In the genomic region with DNA sequence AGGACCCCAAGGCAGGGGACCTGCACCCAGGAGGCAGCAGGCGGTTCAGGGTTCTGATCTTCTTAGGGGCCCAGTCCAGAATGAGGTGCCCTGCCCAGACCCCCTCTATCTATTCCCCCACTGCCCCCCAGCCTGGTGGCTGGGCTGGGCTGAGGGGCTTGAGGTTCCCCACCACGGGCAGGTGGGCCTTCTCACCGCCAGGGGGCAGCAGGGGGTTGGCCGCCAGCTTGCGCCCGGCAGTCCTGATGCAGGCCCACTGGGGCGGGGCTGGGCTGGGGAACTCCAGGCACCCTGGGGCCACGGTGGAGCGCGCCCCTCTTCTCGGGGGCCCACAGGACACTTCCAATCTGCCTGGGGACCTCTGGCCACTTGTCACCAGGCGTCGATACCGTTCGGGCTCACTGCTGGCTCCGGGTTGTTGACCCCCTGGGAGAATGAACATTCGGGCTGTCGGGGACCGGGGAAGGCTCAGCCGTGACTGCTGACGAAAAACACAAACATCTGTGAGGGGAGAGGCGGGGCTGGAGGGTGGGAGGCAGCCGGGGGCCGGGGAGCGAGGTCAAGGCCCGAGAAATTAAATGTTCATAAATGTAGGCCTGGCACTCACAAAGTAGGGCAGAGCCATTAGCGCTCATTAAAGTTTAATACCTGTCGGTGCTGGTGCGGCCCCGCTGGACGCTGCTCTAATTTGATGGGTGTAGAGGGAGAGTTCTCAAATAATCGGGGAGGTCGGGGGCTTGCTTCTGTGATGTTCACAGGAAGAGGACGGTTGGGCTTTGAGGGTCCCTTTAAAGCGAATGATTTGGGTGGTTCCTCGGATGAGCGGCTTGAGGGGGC, we compare ENCODE assay signal across 1 cellular context.
TF ChIP-seq lines count a peak whose summit lies in the region.

No MANE protein-coding gene starts in this region.

TF ChIP-seq in K562, 482 proteins besides CTCF, POLR2A, EP300 and RAD21 (continued from another document and continues in another):
- TF ChIP-seq MBD2 (IDR thresholded peaks at IDR 0.05; ENCODE audit: borderline replicate concordance, low read depth) = no peak
- TF ChIP-seq ELF1 (tag; IDR thresholded peaks at IDR 0.05) = no peak
- TF ChIP-seq ILF3 (IDR thresholded peaks at IDR 0.05; ENCODE audit: borderline replicate concordance) = no peak
- peak; percentile 71; the same call in 1 of the 2 replicates for TF ChIP-seq MYNN (IDR thresholded peaks at IDR 0.05)
- TF ChIP-seq MYNN (CRISPR knock-in tag; IDR thresholded peaks at IDR 0.05) = no peak
- TF ChIP-seq, protein P1, sequence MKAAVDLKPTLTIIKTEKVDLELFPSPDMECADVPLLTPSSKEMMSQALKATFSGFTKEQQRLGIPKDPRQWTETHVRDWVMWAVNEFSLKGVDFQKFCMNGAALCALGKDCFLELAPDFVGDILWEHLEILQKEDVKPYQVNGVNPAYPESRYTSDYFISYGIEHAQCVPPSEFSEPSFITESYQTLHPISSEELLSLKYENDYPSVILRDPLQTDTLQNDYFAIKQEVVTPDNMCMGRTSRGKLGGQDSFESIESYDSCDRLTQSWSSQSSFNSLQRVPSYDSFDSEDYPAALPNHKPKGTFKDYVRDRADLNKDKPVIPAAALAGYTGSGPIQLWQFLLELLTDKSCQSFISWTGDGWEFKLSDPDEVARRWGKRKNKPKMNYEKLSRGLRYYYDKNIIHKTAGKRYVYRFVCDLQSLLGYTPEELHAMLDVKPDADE (conservative IDR thresholded peaks at IDR 0.05; ENCODE audit: control insufficient read depth, low read depth, low read length) = 0 out of 2 replicates have a peak, but pooled peaks have one; percentile 34
- no peak for TF ChIP-seq ZBTB1 (CRISPR knock-in tag; IDR thresholded peaks at IDR 0.05; ENCODE audit: borderline replicate concordance, low read depth)
- TF ChIP-seq, protein P2, sequence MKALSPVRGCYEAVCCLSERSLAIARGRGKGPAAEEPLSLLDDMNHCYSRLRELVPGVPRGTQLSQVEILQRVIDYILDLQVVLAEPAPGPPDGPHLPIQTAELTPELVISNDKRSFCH (CRISPR knock-in tag; IDR thresholded peaks at IDR 0.05) = no peak
- TF ChIP-seq, protein P2 (tag; IDR thresholded peaks at IDR 0.05) = no peak
- no peak for TF ChIP-seq NR2F6 (CRISPR knock-in tag; IDR thresholded peaks at IDR 0.05)
- TF ChIP-seq JUND (IDR thresholded peaks at IDR 0.05; ENCODE audit: borderline replicate concordance, low read depth, low read length) = peak; percentile 47; the same call in 1 of the 2 replicates
- no peak; the same call in 2 of the 3 replicates for TF ChIP-seq JUND (tag; IDR thresholded peaks at IDR 0.05; ENCODE audit: borderline replicate concordance, low read depth, low read length)
- no peak for TF ChIP-seq NCOA4 (IDR thresholded peaks at IDR 0.05; ENCODE audit: partially characterized antibody)
- TF ChIP-seq CHD1 (IDR thresholded peaks at IDR 0.05; ENCODE audit: low read length) = no peak
- TF ChIP-seq PHF8 (IDR thresholded peaks at IDR 0.05; ENCODE audit: borderline replicate concordance, low read length) = no peak
- TF ChIP-seq, protein P3, sequence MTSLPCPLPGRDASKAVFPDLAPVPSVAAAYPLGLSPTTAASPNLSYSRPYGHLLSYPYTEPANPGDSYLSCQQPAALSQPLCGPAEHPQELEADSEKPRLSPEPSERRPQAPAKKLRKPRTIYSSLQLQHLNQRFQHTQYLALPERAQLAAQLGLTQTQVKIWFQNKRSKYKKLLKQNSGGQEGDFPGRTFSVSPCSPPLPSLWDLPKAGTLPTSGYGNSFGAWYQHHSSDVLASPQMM (CRISPR knock-in tag; IDR thresholded peaks at IDR 0.05) = no peak
- TF ChIP-seq, protein P4, sequence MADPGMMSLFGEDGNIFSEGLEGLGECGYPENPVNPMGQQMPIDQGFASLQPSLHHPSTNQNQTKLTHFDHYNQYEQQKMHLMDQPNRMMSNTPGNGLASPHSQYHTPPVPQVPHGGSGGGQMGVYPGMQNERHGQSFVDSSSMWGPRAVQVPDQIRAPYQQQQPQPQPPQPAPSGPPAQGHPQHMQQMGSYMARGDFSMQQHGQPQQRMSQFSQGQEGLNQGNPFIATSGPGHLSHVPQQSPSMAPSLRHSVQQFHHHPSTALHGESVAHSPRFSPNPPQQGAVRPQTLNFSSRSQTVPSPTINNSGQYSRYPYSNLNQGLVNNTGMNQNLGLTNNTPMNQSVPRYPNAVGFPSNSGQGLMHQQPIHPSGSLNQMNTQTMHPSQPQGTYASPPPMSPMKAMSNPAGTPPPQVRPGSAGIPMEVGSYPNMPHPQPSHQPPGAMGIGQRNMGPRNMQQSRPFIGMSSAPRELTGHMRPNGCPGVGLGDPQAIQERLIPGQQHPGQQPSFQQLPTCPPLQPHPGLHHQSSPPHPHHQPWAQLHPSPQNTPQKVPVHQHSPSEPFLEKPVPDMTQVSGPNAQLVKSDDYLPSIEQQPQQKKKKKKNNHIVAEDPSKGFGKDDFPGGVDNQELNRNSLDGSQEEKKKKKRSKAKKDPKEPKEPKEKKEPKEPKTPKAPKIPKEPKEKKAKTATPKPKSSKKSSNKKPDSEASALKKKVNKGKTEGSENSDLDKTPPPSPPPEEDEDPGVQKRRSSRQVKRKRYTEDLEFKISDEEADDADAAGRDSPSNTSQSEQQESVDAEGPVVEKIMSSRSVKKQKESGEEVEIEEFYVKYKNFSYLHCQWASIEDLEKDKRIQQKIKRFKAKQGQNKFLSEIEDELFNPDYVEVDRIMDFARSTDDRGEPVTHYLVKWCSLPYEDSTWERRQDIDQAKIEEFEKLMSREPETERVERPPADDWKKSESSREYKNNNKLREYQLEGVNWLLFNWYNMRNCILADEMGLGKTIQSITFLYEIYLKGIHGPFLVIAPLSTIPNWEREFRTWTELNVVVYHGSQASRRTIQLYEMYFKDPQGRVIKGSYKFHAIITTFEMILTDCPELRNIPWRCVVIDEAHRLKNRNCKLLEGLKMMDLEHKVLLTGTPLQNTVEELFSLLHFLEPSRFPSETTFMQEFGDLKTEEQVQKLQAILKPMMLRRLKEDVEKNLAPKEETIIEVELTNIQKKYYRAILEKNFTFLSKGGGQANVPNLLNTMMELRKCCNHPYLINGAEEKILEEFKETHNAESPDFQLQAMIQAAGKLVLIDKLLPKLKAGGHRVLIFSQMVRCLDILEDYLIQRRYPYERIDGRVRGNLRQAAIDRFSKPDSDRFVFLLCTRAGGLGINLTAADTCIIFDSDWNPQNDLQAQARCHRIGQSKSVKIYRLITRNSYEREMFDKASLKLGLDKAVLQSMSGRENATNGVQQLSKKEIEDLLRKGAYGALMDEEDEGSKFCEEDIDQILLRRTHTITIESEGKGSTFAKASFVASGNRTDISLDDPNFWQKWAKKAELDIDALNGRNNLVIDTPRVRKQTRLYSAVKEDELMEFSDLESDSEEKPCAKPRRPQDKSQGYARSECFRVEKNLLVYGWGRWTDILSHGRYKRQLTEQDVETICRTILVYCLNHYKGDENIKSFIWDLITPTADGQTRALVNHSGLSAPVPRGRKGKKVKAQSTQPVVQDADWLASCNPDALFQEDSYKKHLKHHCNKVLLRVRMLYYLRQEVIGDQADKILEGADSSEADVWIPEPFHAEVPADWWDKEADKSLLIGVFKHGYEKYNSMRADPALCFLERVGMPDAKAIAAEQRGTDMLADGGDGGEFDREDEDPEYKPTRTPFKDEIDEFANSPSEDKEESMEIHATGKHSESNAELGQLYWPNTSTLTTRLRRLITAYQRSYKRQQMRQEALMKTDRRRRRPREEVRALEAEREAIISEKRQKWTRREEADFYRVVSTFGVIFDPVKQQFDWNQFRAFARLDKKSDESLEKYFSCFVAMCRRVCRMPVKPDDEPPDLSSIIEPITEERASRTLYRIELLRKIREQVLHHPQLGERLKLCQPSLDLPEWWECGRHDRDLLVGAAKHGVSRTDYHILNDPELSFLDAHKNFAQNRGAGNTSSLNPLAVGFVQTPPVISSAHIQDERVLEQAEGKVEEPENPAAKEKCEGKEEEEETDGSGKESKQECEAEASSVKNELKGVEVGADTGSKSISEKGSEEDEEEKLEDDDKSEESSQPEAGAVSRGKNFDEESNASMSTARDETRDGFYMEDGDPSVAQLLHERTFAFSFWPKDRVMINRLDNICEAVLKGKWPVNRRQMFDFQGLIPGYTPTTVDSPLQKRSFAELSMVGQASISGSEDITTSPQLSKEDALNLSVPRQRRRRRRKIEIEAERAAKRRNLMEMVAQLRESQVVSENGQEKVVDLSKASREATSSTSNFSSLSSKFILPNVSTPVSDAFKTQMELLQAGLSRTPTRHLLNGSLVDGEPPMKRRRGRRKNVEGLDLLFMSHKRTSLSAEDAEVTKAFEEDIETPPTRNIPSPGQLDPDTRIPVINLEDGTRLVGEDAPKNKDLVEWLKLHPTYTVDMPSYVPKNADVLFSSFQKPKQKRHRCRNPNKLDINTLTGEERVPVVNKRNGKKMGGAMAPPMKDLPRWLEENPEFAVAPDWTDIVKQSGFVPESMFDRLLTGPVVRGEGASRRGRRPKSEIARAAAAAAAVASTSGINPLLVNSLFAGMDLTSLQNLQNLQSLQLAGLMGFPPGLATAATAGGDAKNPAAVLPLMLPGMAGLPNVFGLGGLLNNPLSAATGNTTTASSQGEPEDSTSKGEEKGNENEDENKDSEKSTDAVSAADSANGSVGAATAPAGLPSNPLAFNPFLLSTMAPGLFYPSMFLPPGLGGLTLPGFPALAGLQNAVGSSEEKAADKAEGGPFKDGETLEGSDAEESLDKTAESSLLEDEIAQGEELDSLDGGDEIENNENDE (IDR thresholded peaks at IDR 0.05; ENCODE audit: low read depth, low read length) = no peak
- TF ChIP-seq TBP (optimal IDR thresholded peaks at IDR 0.05; ENCODE audit: low read depth, low read length) = no peak
- TF ChIP-seq, protein P5, sequence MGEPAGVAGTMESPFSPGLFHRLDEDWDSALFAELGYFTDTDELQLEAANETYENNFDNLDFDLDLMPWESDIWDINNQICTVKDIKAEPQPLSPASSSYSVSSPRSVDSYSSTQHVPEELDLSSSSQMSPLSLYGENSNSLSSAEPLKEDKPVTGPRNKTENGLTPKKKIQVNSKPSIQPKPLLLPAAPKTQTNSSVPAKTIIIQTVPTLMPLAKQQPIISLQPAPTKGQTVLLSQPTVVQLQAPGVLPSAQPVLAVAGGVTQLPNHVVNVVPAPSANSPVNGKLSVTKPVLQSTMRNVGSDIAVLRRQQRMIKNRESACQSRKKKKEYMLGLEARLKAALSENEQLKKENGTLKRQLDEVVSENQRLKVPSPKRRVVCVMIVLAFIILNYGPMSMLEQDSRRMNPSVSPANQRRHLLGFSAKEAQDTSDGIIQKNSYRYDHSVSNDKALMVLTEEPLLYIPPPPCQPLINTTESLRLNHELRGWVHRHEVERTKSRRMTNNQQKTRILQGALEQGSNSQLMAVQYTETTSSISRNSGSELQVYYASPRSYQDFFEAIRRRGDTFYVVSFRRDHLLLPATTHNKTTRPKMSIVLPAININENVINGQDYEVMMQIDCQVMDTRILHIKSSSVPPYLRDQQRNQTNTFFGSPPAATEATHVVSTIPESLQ (CRISPR knock-in tag; IDR thresholded peaks at IDR 0.05) = no peak
- no peak for TF ChIP-seq HDGF (IDR thresholded peaks at IDR 0.05)
- no peak for TF ChIP-seq MAFK (IDR thresholded peaks at IDR 0.05; ENCODE audit: low read length)
- TF ChIP-seq SIN3A (IDR thresholded peaks at IDR 0.05; ENCODE audit: borderline replicate concordance in 2 of 2, control insufficient read depth in 1 of 2, low read depth in 2 of 2, low read length in 2 of 2) = no peak
- TF ChIP-seq ZSCAN32 (CRISPR knock-in tag; IDR thresholded peaks at IDR 0.05) = no peak
- no peak for TF ChIP-seq ZNF696 (CRISPR knock-in tag; conservative IDR thresholded peaks at IDR 0.05)
- no peak for TF ChIP-seq NBN (IDR thresholded peaks at IDR 0.05; ENCODE audit: low read depth)
- TF ChIP-seq, protein P6, sequence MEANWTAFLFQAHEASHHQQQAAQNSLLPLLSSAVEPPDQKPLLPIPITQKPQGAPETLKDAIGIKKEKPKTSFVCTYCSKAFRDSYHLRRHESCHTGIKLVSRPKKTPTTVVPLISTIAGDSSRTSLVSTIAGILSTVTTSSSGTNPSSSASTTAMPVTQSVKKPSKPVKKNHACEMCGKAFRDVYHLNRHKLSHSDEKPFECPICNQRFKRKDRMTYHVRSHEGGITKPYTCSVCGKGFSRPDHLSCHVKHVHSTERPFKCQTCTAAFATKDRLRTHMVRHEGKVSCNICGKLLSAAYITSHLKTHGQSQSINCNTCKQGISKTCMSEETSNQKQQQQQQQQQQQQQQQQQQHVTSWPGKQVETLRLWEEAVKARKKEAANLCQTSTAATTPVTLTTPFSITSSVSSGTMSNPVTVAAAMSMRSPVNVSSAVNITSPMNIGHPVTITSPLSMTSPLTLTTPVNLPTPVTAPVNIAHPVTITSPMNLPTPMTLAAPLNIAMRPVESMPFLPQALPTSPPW (CRISPR knock-in tag; IDR thresholded peaks at IDR 0.05) = peak; percentile 72
